33 cellular contexts compared by ENCODE assay signal in genomic region chr9:85264695-85265094, GRCh38.
"Had no signal": no experiment of that assay in that cellular context is flagged by ENCODE, and none has a peak within 500 bp of the region (broad histone marks: within the 10 kb centered on the region; RNA-seq: fewer than 3 reads in every experiment).

No MANE protein-coding gene starts in this region.

- H3K36me3 ChIP-seq: brain microvascular endothelial cell, Peyer's patch, WERI-Rb-1 had no signal

- H3K27ac Mint-ChIP-seq: activated CD4-positive, alpha-beta memory T cell treated with anti-CD3 and anti-CD28 coated beads, Interleukin-2, amount 10 ng/mL, durations not matched to agents 7 days and 5 days; activated CD8-positive, alpha-beta memory T cell treated with anti-CD3 and anti-CD28 coated beads, Interleukin-2, amount 10 ng/mL, durations not matched to agents 7 days and 5 days; activated naive CD4-positive, alpha-beta T cell treated with anti-CD3 and anti-CD28 coated beads, Interleukin-2, amount 10 ng/mL, durations not matched to agents 7 days and 5 days; activated naive CD8-positive, alpha-beta T cell treated with anti-CD3 and anti-CD28 coated beads for 36 hours; T-cell had no signal

- H3K36me3 Mint-ChIP-seq: activated CD8-positive, alpha-beta memory T cell treated with anti-CD3 and anti-CD28 coated beads, Interleukin-2, amount 10 ng/mL, durations not matched to agents 7 days and 5 days; activated naive CD4-positive, alpha-beta T cell treated with anti-CD3 and anti-CD28 coated beads, Interleukin-2, amount 10 ng/mL, durations not matched to agents 7 days and 5 days; activated naive CD8-positive, alpha-beta T cell treated with anti-CD3 and anti-CD28 coated beads for 36 hours; T-cell had no signal

- H3K4me3 Mint-ChIP-seq: activated CD4-positive, alpha-beta memory T cell treated with anti-CD3 and anti-CD28 coated beads, Interleukin-2, amount 10 ng/mL, durations not matched to agents 7 days and 5 days; activated CD8-positive, alpha-beta memory T cell treated with anti-CD3 and anti-CD28 coated beads, Interleukin-2, amount 10 ng/mL, durations not matched to agents 7 days and 5 days; activated naive CD4-positive, alpha-beta T cell treated with anti-CD3 and anti-CD28 coated beads, Interleukin-2, amount 10 ng/mL, durations not matched to agents 7 days and 5 days; activated naive CD8-positive, alpha-beta T cell treated with anti-CD3 and anti-CD28 coated beads for 36 hours; T-cell had no signal

- H3K27ac ChIP-seq: brain microvascular endothelial cell, Peyer's patch, RWPE1, WERI-Rb-1 had no signal

- H3K27me3 ChIP-seq: brain microvascular endothelial cell, Peyer's patch had no signal

- H3K9me3 ChIP-seq: Peyer's patch had no signal

- H3K4me1 ChIP-seq: Peyer's patch had no signal

- ATAC-seq: activated CD8-positive, alpha-beta memory T cell treated with anti-CD3 and anti-CD28 coated beads, Interleukin-2, amount 10 ng/mL, durations not matched to agents 7 days and 5 days; PC-3; Right ventricle myocardium inferior; SK-N-SH treated with all-trans-retinoic acid at 6 μM for 48 hours; T-cell had no signal

- DNase-seq: activated CD4-positive, alpha-beta memory T cell treated with anti-CD3 and anti-CD28 coated beads, Interleukin-2, amount 10 ng/mL, durations not matched to agents 7 days and 5 days; activated CD4-positive, alpha-beta T cell treated with anti-CD3 and anti-CD28 coated beads for 1 hour; activated CD4-positive, alpha-beta T cell treated with anti-CD3 and anti-CD28 coated beads for 48 hours; activated CD4-positive, CD25-positive, alpha-beta regulatory T cell; activated CD8-positive, alpha-beta memory T cell treated with anti-CD3 and anti-CD28 coated beads for 24 hours; activated CD8-positive, alpha-beta memory T cell treated with anti-CD3 and anti-CD28 coated beads, Interleukin-2, amount 10 ng/mL, durations not matched to agents 7 days and 5 days; activated CD8-positive, alpha-beta memory T cell treated with anti-CD3 and anti-CD28 coated beads, Interleukin-2, amount 50 U/mL, for 48 hours; activated effector memory CD4-positive, alpha-beta T cell treated with Interleukin-2 at 50 U/mL for 16 hours; activated naive CD4-positive, alpha-beta T cell treated with anti-CD3 and anti-CD28 coated beads, Interleukin-2, amount 10 ng/mL, durations not matched to agents 7 days and 5 days; activated naive CD8-positive, alpha-beta T cell treated with anti-CD3 and anti-CD28 coated beads for 36 hours; activated T-cell treated with anti-CD3 and anti-CD28 coated beads, Interleukin-2, amount 50 U/mL, for 48 hours; amniotic stem cell; aorta; brain microvascular endothelial cell; central memory CD4-positive, alpha-beta T cell; NCI-H1105; NCI-H1417 treated with DMSO at 0.1 percent for 48 hours; NCI-H187 treated with DMSO at 0.1 percent for 48 hours; NCI-H2081; NCI-H510A; NCI-H526; NCI-H748 treated with DMSO at 0.1 percent for 48 hours; NK-92 treated with Interleukin-12 subunit alpha and Interleukin-12 subunit beta, amount 100 ng/mL, for 24 hours; PC-3; Peyer's patch; SIG-M5; T-cell; T-helper 2 cell; T-helper 9 cell; WERI-Rb-1 had no signal

- H3K4me3 ChIP-seq: Peyer's patch had no signal

- H3K9me3 Mint-ChIP-seq: activated CD4-positive, alpha-beta memory T cell treated with anti-CD3 and anti-CD28 coated beads, Interleukin-2, amount 10 ng/mL, durations not matched to agents 7 days and 5 days; activated naive CD4-positive, alpha-beta T cell treated with anti-CD3 and anti-CD28 coated beads, Interleukin-2, amount 10 ng/mL, durations not matched to agents 7 days and 5 days; activated naive CD8-positive, alpha-beta T cell treated with anti-CD3 and anti-CD28 coated beads for 36 hours; T-cell had no signal

- H3K27me3 Mint-ChIP-seq: activated CD4-positive, alpha-beta memory T cell treated with anti-CD3 and anti-CD28 coated beads, Interleukin-2, amount 10 ng/mL, durations not matched to agents 7 days and 5 days; activated CD8-positive, alpha-beta memory T cell treated with anti-CD3 and anti-CD28 coated beads, Interleukin-2, amount 10 ng/mL, durations not matched to agents 7 days and 5 days had no signal

- H3K4me1 Mint-ChIP-seq: activated CD4-positive, alpha-beta memory T cell treated with anti-CD3 and anti-CD28 coated beads, Interleukin-2, amount 10 ng/mL, durations not matched to agents 7 days and 5 days; activated CD8-positive, alpha-beta memory T cell treated with anti-CD3 and anti-CD28 coated beads, Interleukin-2, amount 10 ng/mL, durations not matched to agents 7 days and 5 days; activated naive CD4-positive, alpha-beta T cell treated with anti-CD3 and anti-CD28 coated beads, Interleukin-2, amount 10 ng/mL, durations not matched to agents 7 days and 5 days; activated naive CD8-positive, alpha-beta T cell treated with anti-CD3 and anti-CD28 coated beads for 36 hours; T-cell had no signal
